Comparison of ENCODE assay signal across 32 cellular contexts in genomic region chr4:19478791-19479190, GRCh38.
A peak's percentile ranks its signal among the peaks of the same experiment; 100 is the strongest.
DNase-seq lines count a peak whose midpoint lies in the region; ATAC-seq and TF ChIP-seq lines count a peak whose summit lies in the region.
"Had no signal": no experiment of that assay in that cellular context is flagged by ENCODE, and none has a peak within 500 bp of the region (broad histone marks: within the 10 kb centered on the region; RNA-seq: fewer than 3 reads in every experiment).

No MANE protein-coding gene starts in this region.

- H4K8ac ChIP-seq in IMR-90 (ENCODE audit: low read depth in 2 of 2, low read length in 2 of 2) (no peak overlapping the region), mesenchymal stem cell (ENCODE audit: low read length) (no peak overlapping the region)

- H3K27ac ChIP-seq in IMR-90 (ENCODE audit: insufficient read depth, low read length) = peak overlapping the region; percentile 59; the same call in 1 of the 2 replicates
- H3K27ac ChIP-seq in mesenchymal stem cell (ENCODE audit: low read length, poor library complexity, severe bottlenecking) = no peak overlapping the region
- H3K27ac ChIP-seq in RWPE1 = no peak overlapping the region
- H3K27ac ChIP-seq: breast epithelium, heart left ventricle, HL-60, psoas muscle, stomach had no signal

- no CpG with 5 or more reads among the region's 2 CpGs for WGBS in IMR-90 (ENCODE audit: extremely low coverage in 2 of 2, insufficient read length in 1 of 2), 2 experiments
- WGBS in mesenchymal stem cell = no CpG with 5 or more reads among the region's 2 CpGs

- H2BK5ac ChIP-seq in IMR-90 (ENCODE audit: low read depth, low read length, poor library complexity, severe bottlenecking) (peak overlapping the region; percentile 83), mesenchymal stem cell (ENCODE audit: low read depth, low read length, poor library complexity, severe bottlenecking) (no peak overlapping the region)

- intact Hi-C loops in IMR-90 (cut with micrococcal nuclease) = no loop called here

- H3K9me3 ChIP-seq in IMR-90 (ENCODE audit: control insufficient read depth, insufficient read depth, low read length) = no peaks in the 10 kb centered on the region
- H3K9me3 ChIP-seq in mesenchymal stem cell (ENCODE audit: control insufficient read depth, low read length) = no peaks in the 10 kb centered on the region
- H3K9me3 ChIP-seq: breast epithelium, heart left ventricle, psoas muscle, stomach had no signal

- DNase-seq in AG08396 (ENCODE audit: low spot score) (peak; percentile 13), IMR-90 (peak; percentile 81), choroid plexus epithelial cell (ENCODE audit: low read depth) (peak; percentile 63), mesenchymal stem cell (peak; percentile 13), A172 (ENCODE audit: low spot score) (no peak), RWPE1 (ENCODE audit: low spot score) (no peak), anterior cingulate cortex (lab: John Stamatoyannopoulos, UW) (no peak)
- DNase-seq: activated CD4-positive, alpha-beta T cell treated with anti-CD3 and anti-CD28 coated beads for 1 hour; activated CD8-positive, alpha-beta memory T cell treated with anti-CD3 and anti-CD28 coated beads, Interleukin-2, amount 50 U/mL, for 48 hours; activated CD8-positive, alpha-beta T cell treated with anti-CD3 and anti-CD28 coated beads for 36 hours; activated naive CD4-positive, alpha-beta T cell treated with Interleukin-2 at 50 U/mL for 16 hours; C1 segment of cervical spinal cord; COR-L47; effector CD4-positive, alpha-beta T cell; GF-D8; GOT3; heart left ventricle; naive thymus-derived CD4-positive, alpha-beta T cell; NCI-H1436; NCI-H2081; NCI-H2227 treated with DMSO at 0.1 percent for 48 hours; NCI-H526; occipital lobe; psoas muscle; SIG-M5; stimulated activated CD4-positive, alpha-beta T cell treated with anti-CD3 and anti-CD28 coated beads, Interleukin-4, amount 100 ng/mL, for 1 hour; stomach had no signal

- ATAC-seq in IMR-90 (ENCODE audit: low read depth) = peak; percentile 97
- ATAC-seq in activated CD4-positive, CD25-positive, alpha-beta regulatory T cell treated with anti-CD3 and anti-CD28 coated beads, Interleukin-2, amount 50 U/mL, for 24 hours = no peak
- ATAC-seq: activated CD8-positive, alpha-beta T cell treated with anti-CD3 and anti-CD28 coated beads for 36 hours; heart left ventricle; naive thymus-derived CD4-positive, alpha-beta T cell; Panc1; psoas muscle; sciatic nerve had no signal

- H3K9me1 ChIP-seq in IMR-90 (ENCODE audit: insufficient read depth, low read length) = no peaks in the 10 kb centered on the region; the same call in 1 of the 2 replicates

- no peak overlapping the region for H3K18ac ChIP-seq in IMR-90 (ENCODE audit: low read depth, low read length)
- H3K18ac ChIP-seq in mesenchymal stem cell (ENCODE audit: low read depth in 1 of 2, low read length in 2 of 2) = no peak overlapping the region

- H2BK15ac ChIP-seq in IMR-90 (ENCODE audit: low read depth, low read length) = no peak overlapping the region
- no peak overlapping the region for H2BK15ac ChIP-seq in mesenchymal stem cell (ENCODE audit: low read depth, poor library complexity, severe bottlenecking)

- TF ChIP-seq CTCF in IMR-90 (conservative IDR thresholded peaks at IDR 0.05; ENCODE audit: low read depth, low read length) (no peak), choroid plexus epithelial cell (conservative IDR thresholded peaks at IDR 0.05; ENCODE audit: low read depth, low read length) (no peak), RWPE1 (conservative IDR thresholded peaks at IDR 0.05; ENCODE audit: low read depth) (no peak)

- H3K4me1 ChIP-seq in IMR-90 (ENCODE audit: control insufficient read depth, insufficient read depth, low read length) (no peaks in the 10 kb centered on the region), mesenchymal stem cell (ENCODE audit: control insufficient read depth, insufficient read depth, low read depth, low read length) (no peaks in the 10 kb centered on the region)
- H3K4me1 ChIP-seq: breast epithelium, heart left ventricle, psoas muscle, stomach had no signal

- no peaks in the 10 kb centered on the region for H3K79me1 ChIP-seq in IMR-90 (ENCODE audit: low read depth in 1 of 2, low read length in 2 of 2)
- H3K79me1 ChIP-seq in mesenchymal stem cell (replicated peaks; ENCODE audit: low read length, poor library complexity, severe bottlenecking) = no peaks in the 10 kb centered on the region

- no peak overlapping the region for H2AK5ac ChIP-seq in IMR-90 (ENCODE audit: low read depth, low read length)
- no peak overlapping the region for H2AK5ac ChIP-seq in mesenchymal stem cell (ENCODE audit: low read length, severe bottlenecking)

- H2BK120ac ChIP-seq in IMR-90 (ENCODE audit: low read depth, low read length) (peak overlapping the region; percentile 30; the same call in 1 of the 2 replicates), mesenchymal stem cell (ENCODE audit: low read depth, low read length) (no peak overlapping the region)

- H3K4ac ChIP-seq in IMR-90 (ENCODE audit: low read depth, low read length) (no peak overlapping the region), mesenchymal stem cell (ENCODE audit: low read depth in 1 of 2, low read length in 2 of 2) (no peak overlapping the region)

- H3K9ac ChIP-seq in IMR-90 (ENCODE audit: low read depth, low read length) (no peak overlapping the region), mesenchymal stem cell (ENCODE audit: low read length) (no peak overlapping the region)

- H4K20me1 ChIP-seq in IMR-90 (ENCODE audit: insufficient read depth, low read length) = no peaks in the 10 kb centered on the region

- BruUV-seq in IMR-90 (replicated peaks; lab: Mats Ljungman, UMichigan) = no TSS peak

- no peak overlapping the region for H3K4me2 ChIP-seq in IMR-90 (ENCODE audit: low read depth, low read length)
- H3K4me2 ChIP-seq in mesenchymal stem cell (ENCODE audit: low read length, poor library complexity, severe bottlenecking) = no peak overlapping the region

- H2AFZ ChIP-seq in IMR-90 (replicated peaks; ENCODE audit: low read length, poor library complexity) (no peak overlapping the region), mesenchymal stem cell (ENCODE audit: low read depth, low read length) (no peak overlapping the region)

- in situ Hi-C loops in IMR-90 (cut with MboI; ENCODE audit: low sequenced_read_pairs) = no loop called here

- H4K5ac ChIP-seq in IMR-90 (ENCODE audit: low read depth, low read length) = no peak overlapping the region

- H3K36me3 ChIP-seq in IMR-90 (ENCODE audit: control insufficient read depth, insufficient read depth, low read length) (no peaks in the 10 kb centered on the region), mesenchymal stem cell (ENCODE audit: control insufficient read depth in 1 of 2, insufficient read depth in 2 of 2, low read depth in 1 of 2, low read length in 2 of 2) (no peaks in the 10 kb centered on the region)
- H3K36me3 ChIP-seq: breast epithelium, heart left ventricle, stomach had no signal

- H2BK20ac ChIP-seq in IMR-90 (ENCODE audit: low read depth, low read length) = no peak overlapping the region

- no peak overlapping the region for H3K56ac ChIP-seq in IMR-90 (ENCODE audit: extremely low read depth, insufficient read depth, low read length)

- no peak for TF ChIP-seq RAD21 in IMR-90 (IDR thresholded peaks at IDR 0.05; ENCODE audit: low read length)

- no peak for TF ChIP-seq POLR2A in IMR-90 (IDR thresholded peaks at IDR 0.05; ENCODE audit: low read depth, low read length)

- POLR2A ChIA-PET in IMR-90 (lab: Charles Lee; ENCODE audit: unreplicated experiment) = no interaction called here
- POLR2A ChIA-PET in RWPE1 (lab: Yijun Ruan, JAX; ENCODE audit: low non-redundant PET) = no interaction called here

- CTCF ChIA-PET in IMR-90 (lab: Yijun Ruan, JAX) (no interaction called here), RWPE1 (lab: Yijun Ruan, JAX) (no interaction called here)

- dilution Hi-C loops in IMR-90 (cut with HindIII; ENCODE audit: low sequenced_read_pairs, unreplicated experiment) = no loop called here

- no peak overlapping the region for H4K91ac ChIP-seq in IMR-90 (ENCODE audit: insufficient read depth, low read depth, low read length)
- H4K91ac ChIP-seq in mesenchymal stem cell (ENCODE audit: low read length) = no peak overlapping the region

- H2BK12ac ChIP-seq in mesenchymal stem cell (ENCODE audit: low read length in 2 of 2) = no peak overlapping the region

- no peak overlapping the region for H3K23ac ChIP-seq in IMR-90 (ENCODE audit: low read depth, low read length)
- H3K23ac ChIP-seq in mesenchymal stem cell (ENCODE audit: low read length in 2 of 2) = no peak overlapping the region

- H3K4me3 ChIP-seq in IMR-90 (ENCODE audit: insufficient read depth, low read depth, low read length) (no peak overlapping the region), choroid plexus epithelial cell (ENCODE audit: low read depth, low read length) (no peak overlapping the region), mesenchymal stem cell (ENCODE audit: insufficient read depth in 1 of 2, low read depth in 1 of 2, low read length in 2 of 2) (no peak overlapping the region)
- H3K4me3 ChIP-seq: breast epithelium, heart left ventricle, psoas muscle, stomach had no signal

- H3K27me3 ChIP-seq in IMR-90 (ENCODE audit: control insufficient read depth, insufficient read depth, low read length) = no peaks in the 10 kb centered on the region
- H3K27me3 ChIP-seq in mesenchymal stem cell (ENCODE audit: control insufficient read depth in 1 of 2, insufficient read depth in 1 of 2, low read length in 2 of 2) = no peaks in the 10 kb centered on the region
- H3K27me3 ChIP-seq: breast epithelium, heart left ventricle, stomach had no signal

- H2AK9ac ChIP-seq in IMR-90 (replicated peaks; ENCODE audit: low read depth, low read length, poor library complexity) = no peak overlapping the region

- no peak overlapping the region for H3K14ac ChIP-seq in IMR-90 (replicated peaks; ENCODE audit: low read depth, low read length)
- H3K14ac ChIP-seq in mesenchymal stem cell (ENCODE audit: low read length in 2 of 2) = no peak overlapping the region

TF ChIP-seq in IMR-90, 13 proteins besides CTCF, POLR2A, EP300 and RAD21:
- TF ChIP-seq SMC3 (IDR thresholded peaks at IDR 0.05; ENCODE audit: low read depth, low read length) (no peak), MAFK (IDR thresholded peaks at IDR 0.05; ENCODE audit: low read depth, low read length) (no peak), RCOR1 (IDR thresholded peaks at IDR 0.05; ENCODE audit: insufficient replicate concordance, low read length) (no peak), FOS (IDR thresholded peaks at IDR 0.05; ENCODE audit: low read depth, low read length) (peak; percentile 52; the same call in 1 of the 2 replicates), ELK1 (IDR thresholded peaks at IDR 0.05; ENCODE audit: borderline replicate concordance, low read depth, low read length) (no peak)

Comparison
In these comparisons a context has a peak if more than half of its experiments do, and no peak if none do; other contexts are left out.
1. DNase-seq: peak in AG08396 (single experiment), IMR-90 (single experiment), choroid plexus epithelial cell (single experiment) and mesenchymal stem cell (single experiment); none in A172 (single experiment), RWPE1 (single experiment) and anterior cingulate cortex (0 of 58).